In genomic region chr17:47850373-47850691, GRCh38 we compare ENCODE assay signal across 6 cellular contexts. TPM values are rescaled to one million over a fixed set of nuclear protein-coding genes. Genes with fewer than 3 reads are reported as not detected.
DNase-seq lines count a peak whose midpoint lies in the region; ATAC-seq and TF ChIP-seq lines count a peak whose summit lies in the region.

No MANE protein-coding gene starts in this region.

- no peak for DNase-seq in LNCaP clone FGC (ENCODE audit: low read depth)
- DNase-seq in cerebellar cortex (ENCODE audit: low spot score), result peak; percentile 19
- no peak for DNase-seq in neuronal stem cell (ENCODE audit: low spot score)
- no peak for DNase-seq in activated CD4-positive, CD25-positive, alpha-beta regulatory T cell treated with anti-CD3 and anti-CD28 coated beads, Interleukin-2, amount 50 U/mL, for 72 hours

- no peak overlapping the region for H4K91ac ChIP-seq in neuronal stem cell (ENCODE audit: low read depth, low read length, poor library complexity)

- H3K79me1 ChIP-seq in neuronal stem cell (ENCODE audit: low read depth, low read length), result no peaks in the 10 kb centered on the region

- H3K23ac ChIP-seq in neuronal stem cell (ENCODE audit: low read depth, low read length, poor library complexity), result no peak overlapping the region

- no peak overlapping the region for H4K8ac ChIP-seq in neuronal stem cell (ENCODE audit: low read depth, low read length)

- H3K27ac ChIP-seq in neuronal stem cell (replicated peaks; ENCODE audit: low read length), result no peak overlapping the region

- H2BK12ac ChIP-seq in neuronal stem cell (ENCODE audit: low read length), result no peak overlapping the region

- ATAC-seq in HG03135 (IDR thresholded peaks at IDR 0.05; ENCODE audit: unreplicated experiment) (no peak), GM18520 (IDR thresholded peaks at IDR 0.05; ENCODE audit: unreplicated experiment) (no peak)

- peak overlapping the region; percentile 75 for H3K4me2 ChIP-seq in neuronal stem cell (ENCODE audit: insufficient read depth, low read length, poor library complexity, severe bottlenecking)

- peak overlapping the region; percentile 23 for H2AK5ac ChIP-seq in neuronal stem cell (ENCODE audit: low read depth, low read length)

- peak overlapping the region; percentile 58 for H3K4me3 ChIP-seq in LNCaP clone FGC (ENCODE audit: low read depth, low read length)
- no peak overlapping the region for H3K4me3 ChIP-seq in neuronal stem cell (ENCODE audit: low read length in 2 of 2)

- peak overlapping the region; percentile 85 for H2AFZ ChIP-seq in neuronal stem cell (ENCODE audit: low read length)

- peaks cover 52 to 99% (median 94%) of the 10 kb centered on the region in 3 experiments for H3K27me3 ChIP-seq in neuronal stem cell (ENCODE audit: control insufficient read depth in 3 of 3, insufficient read depth in 3 of 3, low read depth in 1 of 3, low read length in 3 of 3)

- H3K14ac ChIP-seq in neuronal stem cell (ENCODE audit: low read length), result no peak overlapping the region

- no peak overlapping the region for H2BK120ac ChIP-seq in neuronal stem cell (ENCODE audit: low read depth, low read length)

- no peak overlapping the region for H3K18ac ChIP-seq in neuronal stem cell (ENCODE audit: low read length)

- TF ChIP-seq CTCF in LNCaP clone FGC (IDR thresholded peaks at IDR 0.05; ENCODE audit: control insufficient read depth, extremely low read depth, insufficient read depth), result no peak

- no peaks in the 10 kb centered on the region for H3K36me3 ChIP-seq in neuronal stem cell (replicated peaks in 1 of 2; ENCODE audit: control insufficient read depth in 2 of 2, insufficient read depth in 2 of 2, low read length in 2 of 2)

- no peak overlapping the region for H2BK15ac ChIP-seq in neuronal stem cell (ENCODE audit: low read length)

- peaks cover 9 to 14% of the 10 kb centered on the region in 2 donors for H3K4me1 ChIP-seq in neuronal stem cell (ENCODE audit: control insufficient read depth in 2 of 2, insufficient read depth in 1 of 2, low read depth in 1 of 2, low read length in 2 of 2)

- peaks cover 3 to 4% of the 10 kb centered on the region in 2 donors for H3K9me3 ChIP-seq in neuronal stem cell (replicated peaks in 1 of 2; ENCODE audit: control insufficient read depth in 2 of 2, insufficient read depth in 1 of 2, low read depth in 1 of 2, low read length in 2 of 2)

- H3K9ac ChIP-seq in neuronal stem cell (ENCODE audit: low read depth, low read length, poor library complexity), result peak overlapping the region; percentile 74

- no CpG with 5 or more reads among the region's 9 CpGs for WGBS in neuronal stem cell (ENCODE audit: extremely low coverage in 2 of 2, insufficient read length in 2 of 2, insufficient replicate concordance in 1 of 2), 2 donors

- no peak overlapping the region for H3K4ac ChIP-seq in neuronal stem cell (ENCODE audit: low read length)

- no peak overlapping the region for H2BK5ac ChIP-seq in neuronal stem cell (ENCODE audit: low read length)

RNA-seq across cellular contexts. Expression of gene SP6, which starts 0.6 kb away (rescaled TPM):
- polyA plus RNA-seq in neuronal stem cell (2013, experiment 1 of 2), result 0.24 TPM
- polyA plus RNA-seq in neuronal stem cell (2013, experiment 2 of 2), result 0.26 TPM

RNA-seq across cellular contexts. Expression of gene SCRN2, which starts 9.3 kb away (rescaled TPM):
- polyA plus RNA-seq in neuronal stem cell (2013, experiment 1 of 2), result 37.2 TPM
- 36.3 TPM for polyA plus RNA-seq in neuronal stem cell (2013, experiment 2 of 2)

RNA-seq across cellular contexts. Expression of gene LRRC46, which starts 18.9 kb away (rescaled TPM):
- polyA plus RNA-seq in neuronal stem cell (2013, experiment 1 of 2), result 0.17 TPM
- polyA plus RNA-seq in neuronal stem cell (2013, experiment 2 of 2), result 0.32 TPM

RNA-seq across cellular contexts. Expression of gene MRPL10, which starts 19.0 kb away (rescaled TPM):
- 80.5 TPM for polyA plus RNA-seq in neuronal stem cell (2013, experiment 1 of 2)
- polyA plus RNA-seq in neuronal stem cell (2013, experiment 2 of 2), result 84.1 TPM

RNA-seq across cellular contexts. Expression of gene OSBPL7, which starts 28.7 kb away (rescaled TPM):
- polyA plus RNA-seq in neuronal stem cell (2013, experiment 1 of 2), result 5.8 TPM
- 5.3 TPM for polyA plus RNA-seq in neuronal stem cell (2013, experiment 2 of 2)
